ENCODE assay signal across 17 cellular contexts in genomic region chr2:214676421-214677089, GRCh38.
"Had no signal": no experiment of that assay in that cellular context is flagged by ENCODE, and none has a peak within 500 bp of the region (broad histone marks: within the 10 kb centered on the region; RNA-seq: fewer than 3 reads in every experiment).

No MANE protein-coding gene starts in this region.

- H3K27me3 ChIP-seq: hepatocyte, right lobe of liver, spleen, tibial nerve, vagina had no signal

- ATAC-seq: left ventricle myocardium superior; psoas muscle; right lobe of liver; stimulated activated memory B cell treated with anti-CD40 and anti-IgM and Interleukin-4, amounts not matched to agents 10 μg/mL and 1 μg/mL and 100 μg/mL, for 72 hours had no signal

- H3K4me3 ChIP-seq: hepatocyte, psoas muscle, right lobe of liver, spleen, tibial nerve, vagina had no signal

- H3K27ac ChIP-seq: hepatocyte, psoas muscle, right lobe of liver, spleen, tibial nerve, vagina, VCaP had no signal

- DNase-seq: activated CD4-positive, alpha-beta T cell treated with anti-CD3 and anti-CD28 coated beads, Interleukin-2, amount 10 ng/mL, durations not matched to agents 24 days and 14 days; activated naive CD4-positive, alpha-beta T cell treated with anti-CD3 and anti-CD28 coated beads, Interleukin-2, amount 10 ng/mL, durations not matched to agents 7 days and 5 days; cortex of kidney; effector memory CD4-positive, alpha-beta T cell; kidney; left ventricle myocardium superior; mesenchymal stem cell; occipital lobe; psoas muscle; right lobe of liver; spleen; stimulated activated CD4-positive, alpha-beta T cell treated with anti-CD3 and anti-CD28 coated beads, Interleukin-1b, Interleukin-23, amount 100 ng/mL, for 48 hours had no signal

- H3K9me3 ChIP-seq: psoas muscle, right lobe of liver, vagina had no signal

- H3K36me3 ChIP-seq: right lobe of liver, spleen, tibial nerve, vagina had no signal

- H3K4me1 ChIP-seq: psoas muscle, right lobe of liver, spleen, tibial nerve, vagina had no signal
